In the genomic region with DNA sequence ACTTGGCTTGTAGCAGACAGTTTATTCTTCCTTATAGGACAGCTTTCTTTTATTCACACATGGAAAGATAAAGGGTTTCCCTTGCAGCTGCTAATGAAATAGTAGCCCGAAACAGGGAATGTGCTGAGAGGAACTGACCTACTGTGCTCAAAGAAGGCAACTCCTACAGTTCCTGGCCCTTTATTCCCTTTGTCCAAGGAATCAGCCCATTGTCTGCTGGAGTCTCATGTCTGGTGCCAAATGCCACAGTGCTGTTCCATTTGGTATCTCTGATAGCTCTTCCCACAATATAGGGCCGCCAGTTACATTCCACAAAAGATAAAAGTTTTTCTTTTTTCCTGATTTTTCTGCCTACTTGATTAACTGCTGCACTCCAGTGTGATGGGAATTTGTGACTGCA, we compare ENCODE assay signal across 17 cellular contexts. TPM values are rescaled to one million over a fixed set of nuclear protein-coding genes. Genes with fewer than 3 reads are reported as not detected.
DNase-seq lines count a peak whose midpoint lies in the region; ATAC-seq and TF ChIP-seq lines count a peak whose summit lies in the region.
"Had no signal": no experiment of that assay in that cellular context is flagged by ENCODE, and none has a peak within 500 bp of the region (broad histone marks: within the 10 kb centered on the region; RNA-seq: fewer than 3 reads in every experiment).

No MANE protein-coding gene starts in this region.

- peak overlapping the region; percentile 86 for H3K27ac Mint-ChIP-seq in chondrocyte (ENCODE audit: unreplicated experiment)
- H3K27ac Mint-ChIP-seq: CD14-positive monocyte had no signal

- no peak for DNase-seq in right cardiac atrium
- no peak for DNase-seq in Right ventricle myocardium inferior (ENCODE audit: missing footprints)
- DNase-seq in chondrocyte (ENCODE audit: low spot score): no peak
- DNase-seq in mesendoderm: no peak
- no peak for DNase-seq in smooth muscle cell (lab: John Stamatoyannopoulos, UW; ENCODE audit: unreplicated experiment)
- DNase-seq in LoVo (ENCODE audit: low spot score): no peak
- no peak for DNase-seq in NCI-H146 treated with DMSO at 0.1 percent for 48 hours (lab: John Stamatoyannopoulos, UW; ENCODE audit: unreplicated experiment)
- DNase-seq in hippocampal formation (lab: John Stamatoyannopoulos, UW): no peak
- DNase-seq: H7, NCI-H1092 treated with DMSO at 0.1 percent for 48 hours, NCI-H146, NCI-H510A treated with DMSO at 0.1 percent for 48 hours, NCI-H774, OCI-M1, SHP77 treated with DMSO at 0.1 percent for 48 hours had no signal

- H3K27ac ChIP-seq in right cardiac atrium (ENCODE audit: low read length) (no peak overlapping the region), mesendoderm (ENCODE audit: low read depth, low read length) (no peak overlapping the region), smooth muscle cell (ENCODE audit: low read depth) (peak overlapping the region; percentile 37)
- H3K27ac ChIP-seq: 22Rv1 had no signal

- no peaks in the 10 kb centered on the region for H4K20me1 ChIP-seq in smooth muscle cell (ENCODE audit: low read depth)

- no peak overlapping the region for H4K8ac ChIP-seq in mesendoderm (ENCODE audit: low read depth, low read length)

- no peaks in the 10 kb centered on the region for H3K9me3 ChIP-seq in right cardiac atrium (ENCODE audit: control insufficient read depth, low read length)
- no peaks in the 10 kb centered on the region for H3K9me3 ChIP-seq in smooth muscle cell (replicated peaks; ENCODE audit: low read depth)

- no peak for TF ChIP-seq CTCF in chondrocyte (IDR thresholded peaks at IDR 0.05)
- no peak for TF ChIP-seq CTCF in smooth muscle cell (IDR thresholded peaks at IDR 0.05; ENCODE audit: borderline replicate concordance, insufficient read depth, poor library complexity, severe bottlenecking)

- H2BK5ac ChIP-seq in mesendoderm (ENCODE audit: low read length): no peak overlapping the region

- H3K18ac ChIP-seq in mesendoderm (ENCODE audit: low read length): no peak overlapping the region

- H3K4me2 ChIP-seq in mesendoderm (ENCODE audit: low read length) (no peak overlapping the region), smooth muscle cell (peak overlapping the region; percentile 49)

- H2AFZ ChIP-seq in smooth muscle cell (ENCODE audit: low read depth): no peak overlapping the region

- no peak overlapping the region for H3K4me3 ChIP-seq in right cardiac atrium (ENCODE audit: low read length)
- H3K4me3 ChIP-seq in mesendoderm (ENCODE audit: low read length): no peak overlapping the region
- H3K4me3 ChIP-seq in smooth muscle cell: no peak overlapping the region

- H2AK5ac ChIP-seq in mesendoderm (ENCODE audit: low read length): no peak overlapping the region

- H2BK15ac ChIP-seq in mesendoderm (replicated peaks; ENCODE audit: low read depth): no peak overlapping the region

- peaks cover 87% of the 10 kb centered on the region for H3K4me1 Mint-ChIP-seq in chondrocyte (ENCODE audit: low read depth)
- H3K4me1 Mint-ChIP-seq: CD14-positive monocyte had no signal

- no peak overlapping the region for H4K5ac ChIP-seq in mesendoderm (ENCODE audit: low read length)

- H3K9me3 Mint-ChIP-seq in chondrocyte (ENCODE audit: low read depth): no peaks in the 10 kb centered on the region

- H3K9ac ChIP-seq in mesendoderm (ENCODE audit: low read length) (no peak overlapping the region), smooth muscle cell (ENCODE audit: low read depth) (no peak overlapping the region)

- intact Hi-C loops in right cardiac atrium (cut with DNase I) (no loop called here), Right ventricle myocardium inferior (cut with DNase I) (no loop called here)

- no peak overlapping the region for H3K4ac ChIP-seq in mesendoderm (ENCODE audit: low read depth, low read length)

- H3K56ac ChIP-seq in mesendoderm (ENCODE audit: low read length): peak overlapping the region; percentile 10

- H3K36me3 ChIP-seq in mesendoderm (ENCODE audit: control insufficient read depth, insufficient read depth, low read length) (no peaks in the 10 kb centered on the region), smooth muscle cell (ENCODE audit: low read depth) (no peaks in the 10 kb centered on the region)

- H3K4me3 Mint-ChIP-seq in chondrocyte (ENCODE audit: unreplicated experiment): no peak overlapping the region

- no peaks in the 10 kb centered on the region for H3K79me1 ChIP-seq in mesendoderm (ENCODE audit: low read length)

- H2BK120ac ChIP-seq in mesendoderm (ENCODE audit: low read depth, low read length): no peak overlapping the region

- no peaks in the 10 kb centered on the region for H3K4me1 ChIP-seq in right cardiac atrium (ENCODE audit: control insufficient read depth, insufficient read depth, low read length)
- H3K4me1 ChIP-seq in mesendoderm (ENCODE audit: control insufficient read depth, low read depth, low read length): peaks cover 7% of the 10 kb centered on the region
- H3K4me1 ChIP-seq in smooth muscle cell (ENCODE audit: low read depth): peaks cover 26% of the 10 kb centered on the region

- H3K36me3 Mint-ChIP-seq in chondrocyte (ENCODE audit: low read depth): peaks cover 17% of the 10 kb centered on the region

- WGBS in right cardiac atrium: 47% methylated on average over 2 of the region's 2 CpGs
- WGBS in mesendoderm (ENCODE audit: extremely low coverage, insufficient coverage, low lambda C conversion rate): no CpG with 5 or more reads among the region's 2 CpGs
- WGBS in smooth muscle cell (ENCODE audit: low lambda C conversion rate): 54% methylated on average over 2 of the region's 2 CpGs

- H3F3A ChIP-seq in smooth muscle cell (ENCODE audit: low read depth): no peaks in the 10 kb centered on the region

- no peaks in the 10 kb centered on the region for H3K27me3 ChIP-seq in right cardiac atrium (ENCODE audit: control insufficient read depth, insufficient read depth)
- no peaks in the 10 kb centered on the region for H3K27me3 ChIP-seq in mesendoderm (ENCODE audit: insufficient read depth, low read length, poor library complexity)
- no peaks in the 10 kb centered on the region for H3K27me3 ChIP-seq in smooth muscle cell (ENCODE audit: low read depth)

- H3K79me2 ChIP-seq in mesendoderm (ENCODE audit: control insufficient read depth, insufficient read depth, low read length) (no peaks in the 10 kb centered on the region), smooth muscle cell (ENCODE audit: low read depth) (peaks cover 15% of the 10 kb centered on the region)

- ATAC-seq in right cardiac atrium: peak; percentile 69 to 86
- no peak for ATAC-seq in Right ventricle myocardium inferior

- H3K27me3 Mint-ChIP-seq in chondrocyte (ENCODE audit: low read depth): no peaks in the 10 kb centered on the region

- no peak overlapping the region for H3K23ac ChIP-seq in mesendoderm (ENCODE audit: low read length)

RNA-seq across cellular contexts. Expression of a gene that starts 30.7 kb away (rescaled TPM):
- total RNA-seq in right cardiac atrium: 1 to 10 TPM; 3.2 to 5.7 (median 4.1) TPM
- polyA plus RNA-seq in right cardiac atrium: 3.8 TPM
- total RNA-seq in Right ventricle myocardium inferior: 6.1 TPM
- 32.2 to 39.3 TPM (median 33.3 TPM) in 3 replicates for total RNA-seq in chondrocyte
- 9.6 TPM for polyA plus RNA-seq in mesendoderm (2013, experiment 1 of 2)
- 9.6 TPM for polyA plus RNA-seq in mesendoderm (2013, experiment 2 of 2)
- total RNA-seq in smooth muscle cell: 82.1 and 86.1 TPM in 2 replicates
- 44.6 and 77.5 TPM in 2 replicates for polyA plus RNA-seq in smooth muscle cell
